Comparison of ENCODE assay signal across 19 cellular contexts in the genomic region with DNA sequence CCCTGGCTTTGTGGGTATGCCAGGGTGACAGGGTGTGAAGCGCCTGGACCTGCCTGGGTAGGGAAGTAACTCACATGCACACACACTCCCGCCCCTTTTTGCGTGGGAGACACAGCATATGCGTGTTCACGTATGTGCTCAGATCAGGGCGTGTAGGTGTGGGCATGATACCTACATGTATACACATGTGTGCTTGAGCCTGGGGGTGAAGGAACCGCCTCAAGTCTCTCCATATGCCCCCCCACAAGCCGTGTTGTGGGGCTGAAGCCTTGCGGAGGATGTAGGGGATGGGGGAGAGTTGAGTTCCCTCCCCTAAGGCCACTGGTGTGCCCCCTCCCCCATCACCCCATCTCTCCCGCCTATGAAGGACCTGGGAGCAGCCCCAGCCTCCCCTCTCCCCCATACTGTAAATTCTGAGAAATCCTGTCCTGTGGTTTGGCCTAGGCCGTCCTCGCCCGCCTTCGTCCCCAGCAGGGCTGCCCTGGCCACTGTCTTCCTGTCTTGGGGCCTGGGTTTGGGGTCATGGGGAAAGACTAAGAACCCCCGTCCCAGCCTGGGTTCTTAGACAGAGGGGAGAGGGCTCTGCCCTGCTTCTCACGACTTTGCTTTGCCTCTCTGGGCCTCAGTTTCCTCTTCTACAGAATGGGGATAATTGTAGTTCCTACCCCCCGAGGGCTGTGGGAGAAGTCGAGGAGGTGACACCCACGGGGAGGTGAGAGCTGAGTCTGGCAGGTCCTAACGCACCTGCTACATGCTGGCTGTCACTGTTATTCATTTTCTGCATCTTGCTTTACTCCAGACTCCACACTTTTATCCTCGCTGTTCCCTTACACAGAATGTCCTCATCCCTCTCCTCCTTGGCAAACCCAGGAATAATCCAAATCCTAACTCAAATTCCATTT. TPM values are rescaled to one million over a fixed set of nuclear protein-coding genes. Genes with fewer than 3 reads are reported as not detected.
A peak's percentile ranks its signal among the peaks of the same experiment; 100 is the strongest.
DNase-seq lines count a peak whose midpoint lies in the region; ATAC-seq and TF ChIP-seq lines count a peak whose summit lies in the region.
"Had no signal": no experiment of that assay in that cellular context is flagged by ENCODE, and none has a peak within 500 bp of the region (broad histone marks: within the 10 kb centered on the region; RNA-seq: fewer than 3 reads in every experiment).

No MANE protein-coding gene starts in this region.

- TF ChIP-seq CTCF in NB4 (IDR thresholded peaks at IDR 0.05; ENCODE audit: low read depth, low read length) (no peak), esophagus muscularis mucosa (IDR thresholded peaks at IDR 0.05) (no peak)

- peak; percentile 55 for DNase-seq in activated effector memory CD4-positive, alpha-beta T cell treated with anti-CD3 and anti-CD28 coated beads, Interleukin-2, amount 50 U/mL, for 16 hours
- no peak for DNase-seq in activated effector memory CD4-positive, alpha-beta T cell treated with Interleukin-2 at 50 U/mL for 16 hours
- peak; percentile 83 for DNase-seq in NB4 (ENCODE audit: low read depth)
- peak; percentile 28 for DNase-seq in islet precursor cell
- peak; percentile 15 for DNase-seq in ureter (ENCODE audit: low spot score)
- DNase-seq in naive thymus-derived CD8-positive, alpha-beta T cell: no peak
- DNase-seq in cerebellar nuclear complex (lab: John Stamatoyannopoulos, UW): no peak
- DNase-seq in esophagus muscularis mucosa (ENCODE audit: extremely low spot score): no peak
- DNase-seq: ACHN; Calu3; CD4-positive, alpha-beta T cell; DMS 273 treated with DMSO at 0.1 percent for 48 hours; H9 had no signal

- H3K4me1 Mint-ChIP-seq in naive thymus-derived CD8-positive, alpha-beta T cell: peaks cover 0 to 20% (median 3%) of the 10 kb centered on the region in 4 donors
- H3K4me1 Mint-ChIP-seq: GM23338, H9 had no signal

- H3K9me3 ChIP-seq in esophagus muscularis mucosa: peaks cover 0 to 17% (median 6%) of the 10 kb centered on the region in 4 donors

- peaks cover 0 to 34% (median 0%) of the 10 kb centered on the region in 4 donors for H3K27me3 ChIP-seq in esophagus muscularis mucosa
- H3K27me3 ChIP-seq: BLaER1 treated with 17β-estradiol and CSF1 and Interleukin-3, amounts not matched to agents 10 nM and 100 nM had no signal

- H3K27ac Mint-ChIP-seq in naive thymus-derived CD8-positive, alpha-beta T cell: peak overlapping the region in 3 of 10 donors; percentile 35 to 56 (median 45)
- H3K27ac Mint-ChIP-seq: CD4-positive, alpha-beta T cell; GM23338; H9 had no signal

- no peak for ATAC-seq in naive thymus-derived CD8-positive, alpha-beta T cell
- ATAC-seq: GM23338, HepG2 had no signal

- POLR2A ChIA-PET in naive thymus-derived CD8-positive, alpha-beta T cell (lab: Charles Lee): no interaction called here

- H3K36me3 Mint-ChIP-seq in naive thymus-derived CD8-positive, alpha-beta T cell: no peaks in the 10 kb centered on the region

- H3K9me3 Mint-ChIP-seq in naive thymus-derived CD8-positive, alpha-beta T cell: no peaks in the 10 kb centered on the region
- H3K9me3 Mint-ChIP-seq: CD4-positive, alpha-beta T cell had no signal

- intact Hi-C loops in esophagus muscularis mucosa (cut with DNase I): no loop called here

- H3K36me3 ChIP-seq in esophagus muscularis mucosa: no peaks in the 10 kb centered on the region
- H3K36me3 ChIP-seq: BLaER1 treated with 17β-estradiol and CSF1 and Interleukin-3, amounts not matched to agents 10 nM and 100 nM had no signal

- H3K4me1 ChIP-seq in esophagus muscularis mucosa: no peaks in the 10 kb centered on the region

- no peak overlapping the region for H3K4me3 Mint-ChIP-seq in naive thymus-derived CD8-positive, alpha-beta T cell
- H3K4me3 Mint-ChIP-seq: CD4-positive, alpha-beta T cell; GM23338; H9 had no signal

- H3K27me3 Mint-ChIP-seq in naive thymus-derived CD8-positive, alpha-beta T cell: peaks cover 0 to 4% (median under 1%) of the 10 kb centered on the region in 5 donors
- H3K27me3 Mint-ChIP-seq: CD4-positive, alpha-beta T cell had no signal

- H3K27ac ChIP-seq in esophagus muscularis mucosa (replicated peaks in 1 of 4): no peak overlapping the region
- H3K27ac ChIP-seq: BLaER1 treated with 17β-estradiol and CSF1 and Interleukin-3, amounts not matched to agents 10 nM and 100 nM had no signal

- no peak overlapping the region for H3K4me3 ChIP-seq in NB4 (ENCODE audit: low read depth, low read length)
- H3K4me3 ChIP-seq in esophagus muscularis mucosa: no peak overlapping the region
- H3K4me3 ChIP-seq: BLaER1 treated with 17β-estradiol and CSF1 and Interleukin-3, amounts not matched to agents 10 nM and 100 nM; GM23338 had no signal

- WGBS in esophagus muscularis mucosa: 57% methylated on average over 16 of the region's 21 CpGs

- TF ChIP-seq POLR2A in NB4 (IDR thresholded peaks at IDR 0.05; ENCODE audit: extremely low read depth, insufficient read length) (no peak), esophagus muscularis mucosa (IDR thresholded peaks at IDR 0.05; ENCODE audit: low read depth) (no peak)

- TF ChIP-seq EP300 in esophagus muscularis mucosa (IDR thresholded peaks at IDR 0.05): no peak

RNA-seq across cellular contexts. Expression of a gene that starts 14.3 kb away (rescaled TPM):
- total RNA-seq in ureter (not detected), esophagus muscularis mucosa (not detected)
- total RNA-seq in naive thymus-derived CD8-positive, alpha-beta T cell: not detected
- polyA plus RNA-seq in naive thymus-derived CD8-positive, alpha-beta T cell: not detected
- total RNA-seq: A172; Calu3; CD4-positive, alpha-beta T cell; Daoy; GM23338; H9; HepG2; HT1080 had no signal
- polyA plus RNA-seq: GM23338, HepG2 had no signal

RNA-seq across cellular contexts. Expression of a gene that starts 37.2 kb away (rescaled TPM):
- total RNA-seq in ureter (not detected), esophagus muscularis mucosa (not detected)
- not detected for total RNA-seq in naive thymus-derived CD8-positive, alpha-beta T cell
- polyA plus RNA-seq in naive thymus-derived CD8-positive, alpha-beta T cell: not detected
- total RNA-seq: A172; Calu3; CD4-positive, alpha-beta T cell; Daoy; GM23338; H9; HepG2; HT1080 had no signal
- polyA plus RNA-seq: GM23338, HepG2 had no signal

RNA-seq across cellular contexts. Expression of a gene that starts 53.8 kb away (rescaled TPM):
- total RNA-seq in ureter (not detected), esophagus muscularis mucosa (not detected)
- total RNA-seq in naive thymus-derived CD8-positive, alpha-beta T cell: not detected
- not detected for polyA plus RNA-seq in naive thymus-derived CD8-positive, alpha-beta T cell
- total RNA-seq: A172; Calu3; CD4-positive, alpha-beta T cell; Daoy; GM23338; H9; HepG2; HT1080 had no signal
- polyA plus RNA-seq: GM23338, HepG2 had no signal

Comparison
In these comparisons a context has a peak if more than half of its experiments do, and no peak if none do; other contexts are left out.
1. DNase-seq: peak in activated effector memory CD4-positive, alpha-beta T cell treated with anti-CD3 and anti-CD28 coated beads, Interleukin-2, amount 50 U/mL, for 16 hours (single experiment), NB4 (single experiment), islet precursor cell (single experiment) and ureter (single experiment); none in activated effector memory CD4-positive, alpha-beta T cell treated with Interleukin-2 at 50 U/mL for 16 hours (single experiment), naive thymus-derived CD8-positive, alpha-beta T cell (0 of 10), cerebellar nuclear complex (0 of 2) and esophagus muscularis mucosa (single experiment).